ENCODE assay signal across 17 cellular contexts in genomic region chr17:10290046-10290445, GRCh38.
"Had no signal": no experiment of that assay in that cellular context is flagged by ENCODE, and none has a peak within 500 bp of the region (broad histone marks: within the 10 kb centered on the region; RNA-seq: fewer than 3 reads in every experiment).

No MANE protein-coding gene starts in this region.

- H3K36me3 Mint-ChIP-seq: naive thymus-derived CD8-positive, alpha-beta T cell had no signal

- H3K9me3 ChIP-seq: neutrophil, testis had no signal

- H3K4me3 ChIP-seq: dorsolateral prefrontal cortex, testis had no signal

- H3K36me3 ChIP-seq: brain microvascular endothelial cell, neutrophil had no signal

- H3K4me1 ChIP-seq: testis had no signal

- H3K27ac ChIP-seq: brain microvascular endothelial cell, dorsolateral prefrontal cortex, neutrophil, testis had no signal

- H3K27ac Mint-ChIP-seq: activated CD4-positive, alpha-beta T cell treated with anti-CD3 and anti-CD28 coated beads, Interleukin-2, amount 10 ng/mL, durations not matched to agents 7 days and 5 days; activated naive CD4-positive, alpha-beta T cell treated with anti-CD3 and anti-CD28 coated beads for 36 hours; naive thymus-derived CD8-positive, alpha-beta T cell; stimulated activated naive CD8-positive, alpha-beta T cell treated with anti-CD3 and anti-CD28 coated beads, Interleukin-15, amount 100 ng/mL, for 72 hours; T-helper 17 cell had no signal

- H3K9me3 Mint-ChIP-seq: activated CD4-positive, alpha-beta T cell treated with anti-CD3 and anti-CD28 coated beads, Interleukin-2, amount 10 ng/mL, durations not matched to agents 7 days and 5 days; activated naive CD4-positive, alpha-beta T cell treated with anti-CD3 and anti-CD28 coated beads for 36 hours; naive thymus-derived CD8-positive, alpha-beta T cell; stimulated activated naive CD8-positive, alpha-beta T cell treated with anti-CD3 and anti-CD28 coated beads, Interleukin-15, amount 100 ng/mL, for 72 hours had no signal

- H3K4me3 Mint-ChIP-seq: activated CD4-positive, alpha-beta T cell treated with anti-CD3 and anti-CD28 coated beads, Interleukin-2, amount 10 ng/mL, durations not matched to agents 7 days and 5 days; activated naive CD4-positive, alpha-beta T cell treated with anti-CD3 and anti-CD28 coated beads for 36 hours; naive thymus-derived CD8-positive, alpha-beta T cell; stimulated activated naive CD8-positive, alpha-beta T cell treated with anti-CD3 and anti-CD28 coated beads, Interleukin-15, amount 100 ng/mL, for 72 hours; T-helper 17 cell had no signal

- H3K4me1 Mint-ChIP-seq: T-helper 17 cell had no signal

- H3K27me3 ChIP-seq: brain microvascular endothelial cell, testis had no signal

- ATAC-seq: esophagus mucosa; naive thymus-derived CD8-positive, alpha-beta T cell; stimulated activated naive CD8-positive, alpha-beta T cell treated with anti-CD3 and anti-CD28 coated beads, Interleukin-15, amount 100 ng/mL, for 72 hours; T-helper 17 cell had no signal

- DNase-seq: activated CD4-positive, alpha-beta T cell treated with anti-CD3 and anti-CD28 coated beads, Interleukin-2, amount 10 ng/mL, durations not matched to agents 7 days and 5 days; activated CD4-positive, CD25-positive, alpha-beta regulatory T cell; activated CD8-positive, alpha-beta memory T cell treated with anti-CD3 and anti-CD28 coated beads for 24 hours; activated naive CD4-positive, alpha-beta T cell treated with anti-CD3 and anti-CD28 coated beads for 36 hours; brain microvascular endothelial cell; dorsolateral prefrontal cortex; foreskin melanocyte; head of caudate nucleus; mammary epithelial cell; naive thymus-derived CD8-positive, alpha-beta T cell; stimulated activated CD4-positive, alpha-beta T cell treated with anti-CD3 and anti-CD28 coated beads, Interleukin-2, amount 100 ng/mL, for 48 hours; stimulated activated CD8-positive, alpha-beta memory T cell treated with anti-CD3 and anti-CD28 coated beads, Interleukin-4, amount 100 ng/mL, for 48 hours; stimulated activated naive CD8-positive, alpha-beta T cell treated with anti-CD3 and anti-CD28 coated beads, Interleukin-15, amount 100 ng/mL, for 72 hours; T-helper 17 cell; testis had no signal
